9 cellular contexts compared by ENCODE assay signal in genomic region chr6:103396768-103397167, GRCh38.
"Had no signal": no experiment of that assay in that cellular context is flagged by ENCODE, and none has a peak within 500 bp of the region (broad histone marks: within the 10 kb centered on the region; RNA-seq: fewer than 3 reads in every experiment).

No MANE protein-coding gene starts in this region.

- H3K9me3 ChIP-seq: HAP-1 had no signal

- ATAC-seq: GM23338, HCT116 had no signal

- H3K4me3 Mint-ChIP-seq: GM23338, H9, HFFc6 had no signal

- H3K27ac Mint-ChIP-seq: GM23338, H9, HFFc6 had no signal

- H3K27ac ChIP-seq: GM23248 had no signal

- H3K4me1 ChIP-seq: HAP-1 had no signal

- H3K4me3 ChIP-seq: GM23248, GM23338, HAP-1 had no signal

- H3K36me3 ChIP-seq: HAP-1 had no signal

- H3K4me1 Mint-ChIP-seq: GM23338, H9 had no signal

- DNase-seq: GM23248, GOT3, H7, H9, HCEC 1CT, HFFc6 had no signal
